ENCODE assay signal across 10 cellular contexts in genomic region chr5:69343083-69343482, GRCh38. TPM values are rescaled to one million over a fixed set of nuclear protein-coding genes. Genes with fewer than 3 reads are reported as not detected.
"Had no signal": no experiment of that assay in that cellular context is flagged by ENCODE, and none has a peak within 500 bp of the region (broad histone marks: within the 10 kb centered on the region; RNA-seq: fewer than 3 reads in every experiment).

No MANE protein-coding gene starts in this region.

- DNase-seq: GM23248, GOT3, H7, H9, HCEC 1CT, HFFc6 had no signal

- H3K4me3 ChIP-seq: GM23248, GM23338, HAP-1 had no signal

- H3K27ac ChIP-seq: GM23248 had no signal

- ATAC-seq: GM23338, HCT116 had no signal

RNA-seq across cellular contexts. Expression of gene CCDC125, which starts 10.5 kb away (rescaled TPM):
- total RNA-seq: H1, H7 had no signal
